ENCODE assay signal across 14 cellular contexts in genomic region chr7:45683556-45684148, GRCh38.
"Had no signal": no experiment of that assay in that cellular context is flagged by ENCODE, and none has a peak within 500 bp of the region (broad histone marks: within the 10 kb centered on the region; RNA-seq: fewer than 3 reads in every experiment).

No MANE protein-coding gene starts in this region.

- H3K27ac ChIP-seq: adrenal gland, esophagus squamous epithelium, left ventricle myocardium inferior, SJSA1, tibial nerve had no signal

- H3K4me3 Mint-ChIP-seq: activated naive CD4-positive, alpha-beta T cell treated with anti-CD3 and anti-CD28 coated beads, Interleukin-2, amount 50 U/mL, for 24 hours; nephron; stimulated activated effector memory CD8-positive, alpha-beta T cell treated with anti-CD3 and anti-CD28 coated beads, Interleukin-12 subunit alpha, Interleukin-12 subunit beta, amount 100 ng/mL, for 72 hours; T-helper 2 cell treated with Interferon-gamma antibody and Interleukin-4, amounts not matched to agents 5 μg/mL and 100 μg/mL, for 36 hours had no signal

- H3K4me3 ChIP-seq: adrenal gland, esophagus squamous epithelium, left ventricle myocardium inferior, SJSA1, tibial nerve had no signal

- H3K9me3 Mint-ChIP-seq: activated naive CD4-positive, alpha-beta T cell treated with anti-CD3 and anti-CD28 coated beads, Interleukin-2, amount 50 U/mL, for 24 hours; nephron; stimulated activated effector memory CD8-positive, alpha-beta T cell treated with anti-CD3 and anti-CD28 coated beads, Interleukin-12 subunit alpha, Interleukin-12 subunit beta, amount 100 ng/mL, for 72 hours; T-helper 2 cell treated with Interferon-gamma antibody and Interleukin-4, amounts not matched to agents 5 μg/mL and 100 μg/mL, for 36 hours had no signal

- DNase-seq: activated CD4-positive, alpha-beta T cell treated with anti-CD3 and anti-CD28 coated beads for 1 hour; esophagus squamous epithelium; glutamatergic neuron; left ventricle myocardium inferior; mesendoderm; occipital lobe; stimulated activated CD4-positive, alpha-beta T cell treated with anti-CD3 and anti-CD28 coated beads, Interleukin-12 subunit alpha, Interleukin-12 subunit beta, amount 100 ng/mL, for 4 hours had no signal

- H3K36me3 ChIP-seq: adrenal gland, esophagus squamous epithelium, SJSA1, tibial nerve had no signal

- H3K4me1 ChIP-seq: adrenal gland, esophagus squamous epithelium, SJSA1, tibial nerve had no signal

- H3K27ac Mint-ChIP-seq: activated naive CD4-positive, alpha-beta T cell treated with anti-CD3 and anti-CD28 coated beads, Interleukin-2, amount 50 U/mL, for 24 hours; nephron; stimulated activated effector memory CD8-positive, alpha-beta T cell treated with anti-CD3 and anti-CD28 coated beads, Interleukin-12 subunit alpha, Interleukin-12 subunit beta, amount 100 ng/mL, for 72 hours; T-helper 2 cell treated with Interferon-gamma antibody and Interleukin-4, amounts not matched to agents 5 μg/mL and 100 μg/mL, for 36 hours had no signal

- H3K36me3 Mint-ChIP-seq: activated naive CD4-positive, alpha-beta T cell treated with anti-CD3 and anti-CD28 coated beads, Interleukin-2, amount 50 U/mL, for 24 hours; stimulated activated effector memory CD8-positive, alpha-beta T cell treated with anti-CD3 and anti-CD28 coated beads, Interleukin-12 subunit alpha, Interleukin-12 subunit beta, amount 100 ng/mL, for 72 hours had no signal

- H3K9me3 ChIP-seq: adrenal gland, esophagus squamous epithelium, left ventricle myocardium inferior, SJSA1, tibial nerve had no signal

- ATAC-seq: stimulated activated effector memory CD8-positive, alpha-beta T cell treated with anti-CD3 and anti-CD28 coated beads, Interleukin-12 subunit alpha, Interleukin-12 subunit beta, amount 100 ng/mL, for 72 hours had no signal

- H3K27me3 ChIP-seq: adrenal gland, esophagus squamous epithelium, SJSA1, tibial nerve had no signal

- H3K4me1 Mint-ChIP-seq: activated naive CD4-positive, alpha-beta T cell treated with anti-CD3 and anti-CD28 coated beads, Interleukin-2, amount 50 U/mL, for 24 hours; nephron; stimulated activated effector memory CD8-positive, alpha-beta T cell treated with anti-CD3 and anti-CD28 coated beads, Interleukin-12 subunit alpha, Interleukin-12 subunit beta, amount 100 ng/mL, for 72 hours had no signal
